In the genomic region with DNA sequence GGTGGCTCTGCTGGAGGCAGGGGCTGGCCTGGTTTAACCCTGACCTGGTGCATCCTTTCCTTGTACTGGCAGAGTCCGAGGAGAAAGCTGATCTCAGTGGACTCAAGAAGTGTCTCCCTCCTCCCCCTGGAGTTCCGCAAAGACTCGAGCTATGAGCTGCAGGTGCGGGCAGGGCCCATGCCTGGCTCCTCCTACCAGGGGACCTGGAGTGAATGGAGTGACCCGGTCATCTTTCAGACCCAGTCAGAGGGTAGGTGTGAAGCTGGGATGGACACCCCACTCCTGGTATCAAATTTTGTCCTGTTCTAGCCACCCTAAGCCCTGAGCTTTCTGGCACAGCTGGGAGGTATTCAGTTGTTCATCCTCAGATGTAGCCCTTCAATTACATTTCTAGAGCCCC, we compare ENCODE assay signal across 23 cellular contexts. TPM values are rescaled to one million over a fixed set of nuclear protein-coding genes. Genes with fewer than 3 reads are reported as not detected.
DNase-seq lines count a peak whose midpoint lies in the region; ATAC-seq and TF ChIP-seq lines count a peak whose summit lies in the region.
"Had no signal": no experiment of that assay in that cellular context is flagged by ENCODE, and none has a peak within 500 bp of the region (broad histone marks: within the 10 kb centered on the region; RNA-seq: fewer than 3 reads in every experiment).

No MANE protein-coding gene starts in this region.

- peaks cover 5 to 8% of the 10 kb centered on the region in 2 donors for H3K9me3 ChIP-seq in CD4-positive, alpha-beta memory T cell (ENCODE audit: control insufficient read depth in 1 of 2, low read length in 2 of 2)
- H3K9me3 ChIP-seq: thyroid gland had no signal

- H3K4me3 Mint-ChIP-seq in CD14-positive monocyte (no peak overlapping the region), natural killer cell (no peak overlapping the region)
- H3K4me3 Mint-ChIP-seq in CD4-positive, alpha-beta memory T cell: peak overlapping the region in 1 of 8 donors; percentile 29
- no peak overlapping the region for H3K4me3 Mint-ChIP-seq in activated naive CD8-positive, alpha-beta T cell treated with anti-CD3 and anti-CD28 coated beads, Interleukin-2, amount 50 U/mL, for 24 hours
- H3K4me3 Mint-ChIP-seq: nephron progenitor cell had no signal

- H3K4me3 ChIP-seq in CD4-positive, alpha-beta memory T cell (ENCODE audit: low read length in 2 of 2): no peak overlapping the region
- H3K4me3 ChIP-seq: ascending aorta, dorsolateral prefrontal cortex, heart left ventricle, thyroid gland had no signal

- H3K27ac ChIP-seq in CD4-positive, alpha-beta memory T cell (ENCODE audit: low read depth, low read length): no peak overlapping the region
- H3K27ac ChIP-seq: ascending aorta, dorsolateral prefrontal cortex, heart left ventricle, HL-60, thyroid gland had no signal

- POLR2A ChIA-PET in CD4-positive, alpha-beta memory T cell (lab: Charles Lee; ENCODE audit: partially characterized antibody): interaction anchor here (2.9 to 3.8 kb wide), 2 partner anchors 42 to 209 kb away, joined by 11 to 15 read pairs; a partner anchor contains a TSS

- no peak for TF ChIP-seq CTCF in CD14-positive monocyte (IDR thresholded peaks at IDR 0.05)
- TF ChIP-seq CTCF in natural killer cell (IDR thresholded peaks at IDR 0.05): no peak

- peaks cover 10 to 22% (median 15%) of the 10 kb centered on the region in 3 donors for H3K27me3 Mint-ChIP-seq in CD14-positive monocyte (ENCODE audit: low read depth in 3 of 3)
- H3K27me3 Mint-ChIP-seq in CD4-positive, alpha-beta memory T cell: no peaks in the 10 kb centered on the region
- H3K27me3 Mint-ChIP-seq in activated naive CD8-positive, alpha-beta T cell treated with anti-CD3 and anti-CD28 coated beads, Interleukin-2, amount 50 U/mL, for 24 hours: no peaks in the 10 kb centered on the region
- no peaks in the 10 kb centered on the region for H3K27me3 Mint-ChIP-seq in natural killer cell (ENCODE audit: low read depth in 2 of 2)
- H3K27me3 Mint-ChIP-seq: progenitor cell of endocrine pancreas had no signal

- H3K27me3 ChIP-seq in CD4-positive, alpha-beta memory T cell (ENCODE audit: insufficient read depth, low read length): no peaks in the 10 kb centered on the region
- H3K27me3 ChIP-seq: ascending aorta, thyroid gland had no signal

- H3K4me1 Mint-ChIP-seq in CD14-positive monocyte (peaks cover 3% of the 10 kb centered on the region), natural killer cell (peaks cover 50 to 68% of the 10 kb centered on the region in 2 donors)
- peaks cover 25 to 53% (median 35%) of the 10 kb centered on the region in 4 donors for H3K4me1 Mint-ChIP-seq in CD4-positive, alpha-beta memory T cell
- peaks cover 81% of the 10 kb centered on the region for H3K4me1 Mint-ChIP-seq in activated naive CD8-positive, alpha-beta T cell treated with anti-CD3 and anti-CD28 coated beads, Interleukin-2, amount 50 U/mL, for 24 hours

- ATAC-seq in activated naive CD8-positive, alpha-beta T cell treated with anti-CD3 and anti-CD28 coated beads, Interleukin-2, amount 50 U/mL, for 24 hours: no peak
- ATAC-seq in natural killer cell: no peak
- ATAC-seq in HG03432 (IDR thresholded peaks at IDR 0.05; ENCODE audit: unreplicated experiment): no peak
- no peak for ATAC-seq in HG03139 (IDR thresholded peaks at IDR 0.05; ENCODE audit: unreplicated experiment)
- ATAC-seq: heart left ventricle, HepG2, left lobe of liver had no signal

- DNase-seq in CD14-positive monocyte (ENCODE audit: low spot score) (peak; percentile 36), natural killer cell (no peak), nucleus accumbens (lab: John Stamatoyannopoulos, UW) (no peak)
- no peak for DNase-seq in CD4-positive, alpha-beta memory T cell
- no peak for DNase-seq in activated naive CD8-positive, alpha-beta T cell treated with anti-CD3 and anti-CD28 coated beads, Interleukin-2, amount 50 U/mL, for 24 hours
- DNase-seq: activated naive CD4-positive, alpha-beta T cell treated with Interleukin-2 at 50 U/mL for 16 hours; central memory CD4-positive, alpha-beta T cell; COR-L47; DMS79 treated with DMSO at 0.1 percent for 48 hours; heart left ventricle; NCI-H1105; NCI-H2029; nephron progenitor cell; SHP77; thyroid gland had no signal

- peaks cover 43% of the 10 kb centered on the region for H3K4me1 ChIP-seq in CD4-positive, alpha-beta memory T cell (ENCODE audit: insufficient read depth, low read length)
- H3K4me1 ChIP-seq: ascending aorta, thyroid gland had no signal

- intact Hi-C loops in CD14-positive monocyte (cut with micrococcal nuclease) (no loop called here), natural killer cell (cut with micrococcal nuclease) (no loop called here)
- intact Hi-C loops in CD4-positive, alpha-beta memory T cell (cut with micrococcal nuclease): no loop called here

- peaks cover 60% of the 10 kb centered on the region for H3K36me3 ChIP-seq in CD4-positive, alpha-beta memory T cell (ENCODE audit: insufficient read depth, low read length)
- H3K36me3 ChIP-seq: ascending aorta, thyroid gland had no signal

- H3K9me3 Mint-ChIP-seq in CD14-positive monocyte (peaks cover 12 to 27% (median 22%) of the 10 kb centered on the region in 7 donors), natural killer cell (no peaks in the 10 kb centered on the region)
- peaks cover 0 to 11% (median 5%) of the 10 kb centered on the region in 8 donors for H3K9me3 Mint-ChIP-seq in CD4-positive, alpha-beta memory T cell
- H3K9me3 Mint-ChIP-seq in activated naive CD8-positive, alpha-beta T cell treated with anti-CD3 and anti-CD28 coated beads, Interleukin-2, amount 50 U/mL, for 24 hours: no peaks in the 10 kb centered on the region

- H3K27ac Mint-ChIP-seq in CD14-positive monocyte (no peak overlapping the region), natural killer cell (peak overlapping the region; percentile 90 to 98)
- peak overlapping the region in 4 of 7 donors; percentile 10 to 99 (median 58) for H3K27ac Mint-ChIP-seq in CD4-positive, alpha-beta memory T cell
- peak overlapping the region; percentile 79 for H3K27ac Mint-ChIP-seq in activated naive CD8-positive, alpha-beta T cell treated with anti-CD3 and anti-CD28 coated beads, Interleukin-2, amount 50 U/mL, for 24 hours
- H3K27ac Mint-ChIP-seq: nephron progenitor cell, progenitor cell of endocrine pancreas had no signal

- CTCF ChIA-PET in CD4-positive, alpha-beta memory T cell (lab: Charles Lee; ENCODE audit: partially characterized antibody): interaction anchor here (1.1 kb wide), 2 partner anchors 214 to 270 kb away, joined by 3 read pairs; no protein-coding TSS in a partner anchor

- H3K36me3 Mint-ChIP-seq in CD14-positive monocyte (peaks cover 8 to 13% of the 10 kb centered on the region in 2 donors), natural killer cell (no peaks in the 10 kb centered on the region)
- H3K36me3 Mint-ChIP-seq in CD4-positive, alpha-beta memory T cell: peaks cover 72 to 78% of the 10 kb centered on the region in 2 donors
- H3K36me3 Mint-ChIP-seq in activated naive CD8-positive, alpha-beta T cell treated with anti-CD3 and anti-CD28 coated beads, Interleukin-2, amount 50 U/mL, for 24 hours (ENCODE audit: low read depth): peaks cover 83% of the 10 kb centered on the region

RNA-seq across cellular contexts. Expression of a gene that starts 42.5 kb away (rescaled TPM):
- polyA plus RNA-seq in CD14-positive monocyte: 1 to 10 TPM; 1.0 to 1.7 TPM
- total RNA-seq in CD4-positive, alpha-beta memory T cell: 10 to 100 TPM; 28.3 to 29.1 TPM
- polyA plus RNA-seq in CD4-positive, alpha-beta memory T cell: 10 to 100 TPM; 18.4 to 28.3 TPM
- total RNA-seq in natural killer cell: 10 to 100 TPM; 24.3 to 45.7 (median 26.5) TPM
- total RNA-seq: progenitor cell of endocrine pancreas had no signal

Comparison
In these comparisons a context has a peak if more than half of its experiments do, and no peak if none do; other contexts are left out.
1. H3K27ac Mint-ChIP-seq: peak in CD4-positive, alpha-beta memory T cell (4 of 7), activated naive CD8-positive, alpha-beta T cell treated with anti-CD3 and anti-CD28 coated beads, Interleukin-2, amount 50 U/mL, for 24 hours (single experiment) and natural killer cell (2 of 2); none in CD14-positive monocyte (0 of 7).